Comparison of ENCODE assay signal across 19 cellular contexts in the genomic region with DNA sequence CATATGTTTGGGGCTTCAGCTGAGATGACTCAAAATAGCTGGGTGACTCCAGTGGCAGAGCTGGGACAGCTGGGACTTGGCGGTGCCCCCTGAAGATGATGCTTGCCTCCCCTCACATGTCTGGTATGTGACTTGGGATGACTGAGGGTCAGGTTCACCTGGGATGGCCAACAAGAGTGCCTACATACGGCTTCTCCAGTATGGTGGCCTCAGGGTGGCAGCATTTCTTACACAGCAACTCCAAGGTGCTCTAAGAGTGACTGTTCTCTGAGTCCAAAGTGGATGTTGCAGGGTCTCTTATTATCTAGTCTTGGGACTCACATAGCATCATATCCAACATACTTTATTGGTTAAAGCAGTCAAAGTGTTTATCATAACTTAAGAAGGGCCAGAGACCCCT.
DNase-seq lines count a peak whose midpoint lies in the region; ATAC-seq and TF ChIP-seq lines count a peak whose summit lies in the region.
"Had no signal": no experiment of that assay in that cellular context is flagged by ENCODE, and none has a peak within 500 bp of the region (broad histone marks: within the 10 kb centered on the region; RNA-seq: fewer than 3 reads in every experiment).

No MANE protein-coding gene starts in this region.

- peak; percentile 30; the same call in 1 of the 2 replicates for TF ChIP-seq CTCF in VCaP (conservative IDR thresholded peaks at IDR 0.05)
- no peak for TF ChIP-seq CTCF in nephron (IDR thresholded peaks at IDR 0.05; ENCODE audit: unreplicated experiment in 3 of 3)

- H3K36me3 Mint-ChIP-seq in nephron (ENCODE audit: low read depth) = peaks cover 13% of the 10 kb centered on the region
- H3K36me3 Mint-ChIP-seq: activated naive CD4-positive, alpha-beta T cell treated with anti-CD3 and anti-CD28 coated beads, Interleukin-2, amount 10 ng/mL, durations not matched to agents 7 days and 5 days had no signal

- H3K27ac ChIP-seq in VCaP = no peak overlapping the region
- H3K27ac ChIP-seq: ascending aorta, psoas muscle, spleen, testis had no signal

- no peaks in the 10 kb centered on the region for H3K27me3 Mint-ChIP-seq in nephron (ENCODE audit: low read depth)
- H3K27me3 Mint-ChIP-seq: activated naive CD4-positive, alpha-beta T cell treated with anti-CD3 and anti-CD28 coated beads, Interleukin-2, amount 10 ng/mL, durations not matched to agents 7 days and 5 days; B cell had no signal

- H3K27ac Mint-ChIP-seq in nephron = peak overlapping the region; percentile 30 to 52 (median 42)
- H3K27ac Mint-ChIP-seq: activated naive CD4-positive, alpha-beta T cell treated with anti-CD3 and anti-CD28 coated beads, Interleukin-2, amount 10 ng/mL, durations not matched to agents 7 days and 5 days; B cell had no signal

- peaks cover 9% of the 10 kb centered on the region for H3K9me3 Mint-ChIP-seq in nephron

- peaks cover 12% of the 10 kb centered on the region for H3K4me1 Mint-ChIP-seq in nephron
- H3K4me1 Mint-ChIP-seq: activated naive CD4-positive, alpha-beta T cell treated with anti-CD3 and anti-CD28 coated beads, Interleukin-2, amount 10 ng/mL, durations not matched to agents 7 days and 5 days; B cell had no signal

- ATAC-seq in GM18511 (IDR thresholded peaks at IDR 0.05; ENCODE audit: unreplicated experiment) (peak; percentile 42), HG03097 (IDR thresholded peaks at IDR 0.05; ENCODE audit: low FRiP score, unreplicated experiment) (no peak)

- peak; percentile 16 for DNase-seq in HT-29 (ENCODE audit: low spot score)
- no peak for DNase-seq in stimulated activated CD4-positive, alpha-beta T cell treated with anti-CD3 and anti-CD28 coated beads, Interleukin-4, amount 100 ng/mL, for 1 hour
- no peak for DNase-seq in nucleus accumbens (lab: John Stamatoyannopoulos, UW)
- DNase-seq: activated CD4-positive, alpha-beta T cell treated with anti-CD3 and anti-CD28 coated beads, Interleukin-2, amount 50 U/mL, for 4 hours; activated naive CD4-positive, alpha-beta T cell treated with anti-CD3 and anti-CD28 coated beads, Interleukin-2, amount 10 ng/mL, durations not matched to agents 7 days and 5 days; activated T-cell treated with anti-CD3 and anti-CD28 coated beads, Interleukin-2, amount 50 U/mL, for 1 hour; hippocampal formation; kidney glomerular epithelial cell; mesenchymal stem cell; NCI-H1417; psoas muscle; spleen; testis had no signal

- no peak overlapping the region for H3K4me3 Mint-ChIP-seq in nephron
- H3K4me3 Mint-ChIP-seq: activated naive CD4-positive, alpha-beta T cell treated with anti-CD3 and anti-CD28 coated beads, Interleukin-2, amount 10 ng/mL, durations not matched to agents 7 days and 5 days; B cell had no signal
